Comparison of ENCODE assay signal across 1 cellular context in the genomic region with DNA sequence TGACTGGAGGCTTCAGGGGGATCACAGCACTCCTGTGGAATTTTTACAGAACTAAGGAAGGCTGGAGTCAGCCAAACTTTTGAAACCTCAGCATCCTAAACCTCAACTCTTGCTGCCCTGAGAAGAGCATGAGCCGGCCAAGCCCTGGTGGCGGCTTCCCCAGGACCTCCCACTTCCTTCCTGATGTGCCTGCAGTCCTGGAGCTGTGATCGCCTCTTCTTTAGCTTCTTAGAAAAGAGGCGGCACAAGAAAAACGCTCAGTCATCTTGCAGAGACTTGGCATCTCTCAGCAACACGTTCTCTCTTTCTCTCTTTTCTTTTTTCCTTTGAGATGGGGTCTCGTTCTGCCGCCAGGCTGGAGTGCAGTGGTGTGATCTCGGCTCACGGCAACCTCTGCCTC.
A peak's percentile ranks its signal among the peaks of the same experiment; 100 is the strongest.
TF ChIP-seq lines count a peak whose summit lies in the region.

No MANE protein-coding gene starts in this region.

TF ChIP-seq in GM12878, 131 proteins besides CTCF, POLR2A, EP300 and RAD21 (continued from another document):
- peak; percentile 30; the same call in 1 of the 2 replicates for TF ChIP-seq SPI1 (IDR thresholded peaks at IDR 0.05; ENCODE audit: borderline replicate concordance, insufficient read depth, low read depth, low read length)
